Comparison of ENCODE assay signal across 15 cellular contexts in the genomic region with DNA sequence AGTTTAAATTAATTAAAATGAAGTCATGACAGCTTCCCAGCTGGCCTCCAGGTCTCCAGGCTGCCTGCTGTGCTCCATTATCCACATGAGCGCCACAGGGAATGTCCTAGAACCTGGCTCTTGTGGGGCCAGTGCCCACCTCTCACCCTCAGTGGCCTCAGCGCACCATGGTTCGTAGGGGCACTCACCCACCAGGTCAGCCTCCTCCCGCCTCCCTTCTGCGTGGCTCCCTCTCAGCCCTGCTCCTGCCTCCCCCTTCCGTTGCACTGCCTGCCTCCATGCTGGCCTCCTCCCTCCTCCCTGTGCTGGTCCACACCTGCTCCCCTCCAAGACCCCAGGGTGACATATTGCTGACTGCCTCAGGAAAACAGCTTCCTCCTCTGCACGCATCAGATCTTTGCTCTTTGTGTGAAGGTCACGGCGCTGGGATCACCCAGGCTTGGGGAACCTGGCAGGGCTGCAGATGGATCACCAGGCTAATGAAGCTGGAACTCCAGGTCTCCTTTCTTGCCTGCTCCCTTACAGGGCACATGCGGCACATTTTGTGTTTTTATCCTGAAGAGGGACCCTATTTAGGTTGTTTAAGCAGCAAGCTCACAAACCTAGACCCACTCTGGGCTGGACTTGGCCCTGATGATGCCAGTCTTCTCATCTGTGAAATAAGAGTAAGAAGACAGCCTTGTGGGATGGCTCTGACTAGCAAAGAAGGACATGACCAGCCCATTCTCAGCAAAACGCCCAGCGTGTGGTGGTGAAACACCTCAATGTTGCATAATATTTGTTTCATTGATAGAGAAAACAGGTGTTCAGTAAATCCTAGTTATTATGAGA. TPM values are rescaled to one million over a fixed set of nuclear protein-coding genes. Genes with fewer than 3 reads are reported as not detected.
A peak's percentile ranks its signal among the peaks of the same experiment; 100 is the strongest.
DNase-seq lines count a peak whose midpoint lies in the region; ATAC-seq and TF ChIP-seq lines count a peak whose summit lies in the region.
"Had no signal": no experiment of that assay in that cellular context is flagged by ENCODE, and none has a peak within 500 bp of the region (broad histone marks: within the 10 kb centered on the region; RNA-seq: fewer than 3 reads in every experiment).

No MANE protein-coding gene starts in this region.

- no peaks in the 10 kb centered on the region for H3K9me3 ChIP-seq in trophoblast cell (ENCODE audit: insufficient read depth, low read depth, low read length)
- H3K9me3 ChIP-seq: A549, ovary, transverse colon had no signal

- WGBS in trophoblast cell (ENCODE audit: extremely low coverage, insufficient coverage, insufficient read length): no CpG with 5 or more reads among the region's 12 CpGs

- no peak overlapping the region for H3K27ac Mint-ChIP-seq in T-helper 2 cell treated with Interferon-gamma antibody and Interleukin-4, amounts not matched to agents 5 μg/mL and 100 μg/mL, for 36 hours
- H3K27ac Mint-ChIP-seq in IgD-negative memory B cell: peak overlapping the region; percentile 74 to 96 (median 94)
- peak overlapping the region; percentile 11 for H3K27ac Mint-ChIP-seq in activated naive CD8-positive, alpha-beta T cell treated with anti-CD3 and anti-CD28 coated beads, Interleukin-2, amount 10 ng/mL, durations not matched to agents 7 days and 5 days
- H3K27ac Mint-ChIP-seq: GM23338 had no signal

- no peak for DNase-seq in T-helper 2 cell treated with Interferon-gamma antibody and Interleukin-4, amounts not matched to agents 5 μg/mL and 100 μg/mL, for 36 hours (ENCODE audit: low spot score)
- DNase-seq in T-helper 2 cell: no peak
- DNase-seq in activated naive CD8-positive, alpha-beta T cell treated with anti-CD3 and anti-CD28 coated beads, Interleukin-2, amount 10 ng/mL, durations not matched to agents 7 days and 5 days: no peak
- no peak for DNase-seq in trophoblast cell
- DNase-seq in SIG-M5 treated with dmso at 0.1 percent for 504 hours (lab: John Stamatoyannopoulos, UW; ENCODE audit: unreplicated experiment): no peak
- DNase-seq in GM10248 (ENCODE audit: extremely low spot score): no peak
- DNase-seq: foreskin melanocyte, NCI-H1436 treated with DMSO at 0.1 percent for 48 hours, ovary, Right ventricle myocardium superior had no signal

- no peak overlapping the region for H3K23ac ChIP-seq in trophoblast cell (ENCODE audit: low read length)

- no peaks in the 10 kb centered on the region for H3K36me3 ChIP-seq in trophoblast cell (ENCODE audit: control insufficient read depth in 1 of 2, insufficient read depth in 2 of 2, low read length in 2 of 2)
- H3K36me3 ChIP-seq: ovary, transverse colon had no signal

- no peak overlapping the region for H2BK12ac ChIP-seq in trophoblast cell (ENCODE audit: low read length)

- H3K9me3 Mint-ChIP-seq in T-helper 2 cell treated with Interferon-gamma antibody and Interleukin-4, amounts not matched to agents 5 μg/mL and 100 μg/mL, for 36 hours: no peaks in the 10 kb centered on the region
- no peaks in the 10 kb centered on the region for H3K9me3 Mint-ChIP-seq in IgD-negative memory B cell
- no peaks in the 10 kb centered on the region for H3K9me3 Mint-ChIP-seq in activated naive CD8-positive, alpha-beta T cell treated with anti-CD3 and anti-CD28 coated beads, Interleukin-2, amount 10 ng/mL, durations not matched to agents 7 days and 5 days
- H3K9me3 Mint-ChIP-seq: GM23338 had no signal

- H3K36me3 Mint-ChIP-seq in T-helper 2 cell treated with Interferon-gamma antibody and Interleukin-4, amounts not matched to agents 5 μg/mL and 100 μg/mL, for 36 hours (ENCODE audit: low read depth): no peaks in the 10 kb centered on the region
- H3K36me3 Mint-ChIP-seq in IgD-negative memory B cell: no peaks in the 10 kb centered on the region
- H3K36me3 Mint-ChIP-seq in activated naive CD8-positive, alpha-beta T cell treated with anti-CD3 and anti-CD28 coated beads, Interleukin-2, amount 10 ng/mL, durations not matched to agents 7 days and 5 days: no peaks in the 10 kb centered on the region

- no peak overlapping the region for H3K9ac ChIP-seq in trophoblast cell (ENCODE audit: low read length)

- no peak overlapping the region for H4K91ac ChIP-seq in trophoblast cell (ENCODE audit: low read depth, low read length)

- H4K8ac ChIP-seq in trophoblast cell (ENCODE audit: low read depth, low read length): no peak overlapping the region

- H3K4me1 ChIP-seq in trophoblast cell (ENCODE audit: control insufficient read depth in 1 of 2, insufficient read depth in 2 of 2, low read length in 2 of 2): peaks cover 13 to 16% of the 10 kb centered on the region in 2 experiments
- H3K4me1 ChIP-seq: A549, transverse colon had no signal

- no peak overlapping the region for H3K14ac ChIP-seq in trophoblast cell (ENCODE audit: low read length)

- no peak for ATAC-seq in activated naive CD8-positive, alpha-beta T cell treated with anti-CD3 and anti-CD28 coated beads, Interleukin-2, amount 10 ng/mL, durations not matched to agents 7 days and 5 days (ENCODE audit: low read depth)
- ATAC-seq in GM19023 (IDR thresholded peaks at IDR 0.05; ENCODE audit: unreplicated experiment): no peak
- ATAC-seq: A549, GM23338 had no signal

- H4K12ac ChIP-seq in trophoblast cell (ENCODE audit: low read depth, low read length): no peak overlapping the region

- peak overlapping the region; percentile 5 for H2AK5ac ChIP-seq in trophoblast cell (ENCODE audit: low read length)

- H2BK120ac ChIP-seq in trophoblast cell (ENCODE audit: insufficient read depth, low read length, poor library complexity): no peak overlapping the region

- no peak overlapping the region for H3K4me2 ChIP-seq in trophoblast cell (ENCODE audit: low read length)
- H3K4me2 ChIP-seq: GM23338 had no signal

- H3K4me1 Mint-ChIP-seq in T-helper 2 cell treated with Interferon-gamma antibody and Interleukin-4, amounts not matched to agents 5 μg/mL and 100 μg/mL, for 36 hours (ENCODE audit: low read depth): peaks cover 14% of the 10 kb centered on the region
- H3K4me1 Mint-ChIP-seq in IgD-negative memory B cell: peaks cover 47 to 65% (median 48%) of the 10 kb centered on the region in 3 donors
- H3K4me1 Mint-ChIP-seq in activated naive CD8-positive, alpha-beta T cell treated with anti-CD3 and anti-CD28 coated beads, Interleukin-2, amount 10 ng/mL, durations not matched to agents 7 days and 5 days: peaks cover 37% of the 10 kb centered on the region
- H3K4me1 Mint-ChIP-seq: GM23338 had no signal

- no peak overlapping the region for H3K18ac ChIP-seq in trophoblast cell (ENCODE audit: low read length)

- no peak overlapping the region for H3K4ac ChIP-seq in trophoblast cell (ENCODE audit: low read depth, low read length)

- H3K27me3 ChIP-seq in trophoblast cell (ENCODE audit: insufficient read depth, low read length): no peaks in the 10 kb centered on the region
- H3K27me3 ChIP-seq: ovary, transverse colon had no signal

- H2AFZ ChIP-seq in trophoblast cell (ENCODE audit: insufficient read depth, low read length, poor library complexity): no peak overlapping the region

- no peak for TF ChIP-seq CTCF in GM10248 (IDR thresholded peaks at IDR 0.05; ENCODE audit: control extremely low read depth, extremely low read depth, low read depth, missing control alignments)

- peaks cover 10% of the 10 kb centered on the region for H3K79me1 ChIP-seq in trophoblast cell (ENCODE audit: low read length)

- peaks cover 38% of the 10 kb centered on the region for H3K27me3 Mint-ChIP-seq in T-helper 2 cell treated with Interferon-gamma antibody and Interleukin-4, amounts not matched to agents 5 μg/mL and 100 μg/mL, for 36 hours (ENCODE audit: low read depth)
- no peaks in the 10 kb centered on the region for H3K27me3 Mint-ChIP-seq in IgD-negative memory B cell
- H3K27me3 Mint-ChIP-seq in activated naive CD8-positive, alpha-beta T cell treated with anti-CD3 and anti-CD28 coated beads, Interleukin-2, amount 10 ng/mL, durations not matched to agents 7 days and 5 days: peaks cover 3% of the 10 kb centered on the region

- H3K4me3 Mint-ChIP-seq in T-helper 2 cell treated with Interferon-gamma antibody and Interleukin-4, amounts not matched to agents 5 μg/mL and 100 μg/mL, for 36 hours: peak overlapping the region; percentile 73
- H3K4me3 Mint-ChIP-seq in IgD-negative memory B cell: peak overlapping the region; percentile 86 to 99 (median 93)
- peak overlapping the region; percentile 69 for H3K4me3 Mint-ChIP-seq in activated naive CD8-positive, alpha-beta T cell treated with anti-CD3 and anti-CD28 coated beads, Interleukin-2, amount 10 ng/mL, durations not matched to agents 7 days and 5 days
- H3K4me3 Mint-ChIP-seq: GM23338 had no signal

- no peak overlapping the region for H2BK5ac ChIP-seq in trophoblast cell (ENCODE audit: low read depth, low read length, poor library complexity)

- no peak overlapping the region for H3K27ac ChIP-seq in trophoblast cell (ENCODE audit: low read depth, low read length)
- H3K27ac ChIP-seq: A549, ovary, transverse colon had no signal

- CTCF ChIA-PET in GM10248 (lab: Yijun Ruan, JAX): interaction anchor here (0.8 to 3.8 kb wide), 9 partner anchors 9 to 128 kb away, joined by 3 to 19 read pairs (median 4); no protein-coding TSS in a partner anchor

- no peaks in the 10 kb centered on the region for H3K79me2 ChIP-seq in trophoblast cell (ENCODE audit: control insufficient read depth, insufficient read depth, low read length, poor library complexity)

- H3K4me3 ChIP-seq in trophoblast cell (ENCODE audit: low read depth, low read length): no peak overlapping the region
- H3K4me3 ChIP-seq: GM23338, ovary had no signal

- POLR2A ChIA-PET in activated naive CD8-positive, alpha-beta T cell treated with anti-CD3 and anti-CD28 coated beads, Interleukin-2, amount 10 ng/mL, durations not matched to agents 7 days and 5 days (lab: Charles Lee): interaction anchor here (1.9 kb wide), 1 partner anchor 11 kb away, joined by 5 read pairs; no protein-coding TSS in a partner anchor
- POLR2A ChIA-PET in GM10248 (lab: Yijun Ruan, JAX): no interaction called here

RNA-seq across cellular contexts. Expression of a gene that starts 47.9 kb away (rescaled TPM):
- 718 TPM for polyA plus RNA-seq in IgD-negative memory B cell
- 10 to 100 TPM; 27.8 to 30.8 TPM for total RNA-seq in activated naive CD8-positive, alpha-beta T cell treated with anti-CD3 and anti-CD28 coated beads, Interleukin-2, amount 10 ng/mL, durations not matched to agents 7 days and 5 days
- polyA plus RNA-seq in trophoblast cell (2013): 4.1 and 4.2 TPM in 2 replicates
